In the genomic region with DNA sequence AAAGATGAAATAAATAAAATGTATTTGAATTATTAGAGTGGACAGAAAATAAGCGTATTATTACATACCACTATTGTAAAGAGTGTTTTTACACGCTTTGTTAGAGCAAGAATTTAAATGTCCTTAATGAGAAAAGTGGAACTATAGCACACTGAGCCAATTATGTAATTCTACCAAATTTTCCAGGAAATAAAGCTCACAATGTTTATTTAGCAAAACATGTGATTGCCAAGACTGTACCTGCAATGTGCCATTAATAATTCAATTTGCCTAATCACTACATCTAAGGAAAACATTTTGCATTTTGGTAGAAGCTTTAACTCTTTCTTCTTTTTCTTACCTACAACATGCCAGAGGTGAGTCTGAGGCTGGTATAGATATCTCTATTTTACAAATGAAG, we compare ENCODE assay signal across 10 cellular contexts.
"Had no signal": no experiment of that assay in that cellular context is flagged by ENCODE, and none has a peak within 500 bp of the region (broad histone marks: within the 10 kb centered on the region; RNA-seq: fewer than 3 reads in every experiment).

No MANE protein-coding gene starts in this region.

- H2AFZ ChIP-seq: GM23248, GM23338 had no signal

- H3K4me1 ChIP-seq: HAP-1 had no signal

- DNase-seq: GM23248, GOT3, H7, H9, HCEC 1CT, HFFc6 had no signal

- H3K36me3 ChIP-seq: HAP-1 had no signal

- H3K9me3 ChIP-seq: HAP-1 had no signal

- H3K4me3 ChIP-seq: GM23248, GM23338, HAP-1 had no signal

- FAIRE-seq: H54 had no signal

- H3K4me2 ChIP-seq: GM23338 had no signal

- H3K27ac ChIP-seq: GM23248 had no signal

- ATAC-seq: HCT116 had no signal
